Comparison of ENCODE assay signal across 1 cellular context in the genomic region with DNA sequence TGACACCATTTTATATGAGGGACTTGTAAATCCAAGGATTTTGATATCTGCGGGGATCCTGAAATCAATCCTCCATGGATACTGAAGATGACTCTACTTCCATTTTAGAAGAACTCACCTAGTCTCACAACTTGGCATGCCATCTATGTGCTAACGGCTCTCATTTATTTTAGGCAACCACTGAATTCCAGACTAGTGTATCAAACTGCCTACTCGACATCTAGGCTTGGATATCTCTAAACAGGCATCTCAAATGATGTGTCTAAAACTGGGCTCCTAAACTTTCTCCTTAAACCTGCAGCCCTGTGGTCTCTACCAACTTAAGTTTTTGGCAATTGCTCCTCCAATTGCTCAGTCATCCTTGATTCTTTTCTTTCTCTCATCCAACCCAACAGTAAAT.
TF ChIP-seq lines count a peak whose summit lies in the region.

No MANE protein-coding gene starts in this region.

TF ChIP-seq in IMR-90, 13 proteins besides CTCF, POLR2A, EP300 and RAD21 (continued from another document):
- no peak for TF ChIP-seq CEBPB (IDR thresholded peaks at IDR 0.05; ENCODE audit: low read depth, low read length)
- TF ChIP-seq MAZ (IDR thresholded peaks at IDR 0.05; ENCODE audit: borderline replicate concordance, low read depth, low read length) = no peak
- TF ChIP-seq CHD1 (IDR thresholded peaks at IDR 0.05; ENCODE audit: low read depth, low read length) = no peak
- TF ChIP-seq NFE2L2 (IDR thresholded peaks at IDR 0.05; ENCODE audit: low read depth, low read length) = no peak
- TF ChIP-seq RFX5 (IDR thresholded peaks at IDR 0.05; ENCODE audit: low read depth, low read length) = no peak
- no peak for TF ChIP-seq SMC3 (IDR thresholded peaks at IDR 0.05; ENCODE audit: low read depth, low read length)
- no peak for TF ChIP-seq MAFK (IDR thresholded peaks at IDR 0.05; ENCODE audit: low read depth, low read length)
- TF ChIP-seq MXI1 (IDR thresholded peaks at IDR 0.05; ENCODE audit: borderline replicate concordance, low read depth, low read length) = no peak
- no peak for TF ChIP-seq FOS (IDR thresholded peaks at IDR 0.05; ENCODE audit: low read depth, low read length)
- TF ChIP-seq, protein P1, sequence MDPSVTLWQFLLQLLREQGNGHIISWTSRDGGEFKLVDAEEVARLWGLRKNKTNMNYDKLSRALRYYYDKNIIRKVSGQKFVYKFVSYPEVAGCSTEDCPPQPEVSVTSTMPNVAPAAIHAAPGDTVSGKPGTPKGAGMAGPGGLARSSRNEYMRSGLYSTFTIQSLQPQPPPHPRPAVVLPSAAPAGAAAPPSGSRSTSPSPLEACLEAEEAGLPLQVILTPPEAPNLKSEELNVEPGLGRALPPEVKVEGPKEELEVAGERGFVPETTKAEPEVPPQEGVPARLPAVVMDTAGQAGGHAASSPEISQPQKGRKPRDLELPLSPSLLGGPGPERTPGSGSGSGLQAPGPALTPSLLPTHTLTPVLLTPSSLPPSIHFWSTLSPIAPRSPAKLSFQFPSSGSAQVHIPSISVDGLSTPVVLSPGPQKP (IDR thresholded peaks at IDR 0.05; ENCODE audit: borderline replicate concordance, low read depth, low read length) = no peak
- TF ChIP-seq RCOR1 (IDR thresholded peaks at IDR 0.05; ENCODE audit: insufficient replicate concordance, low read length) = no peak
- TF ChIP-seq, protein P2, sequence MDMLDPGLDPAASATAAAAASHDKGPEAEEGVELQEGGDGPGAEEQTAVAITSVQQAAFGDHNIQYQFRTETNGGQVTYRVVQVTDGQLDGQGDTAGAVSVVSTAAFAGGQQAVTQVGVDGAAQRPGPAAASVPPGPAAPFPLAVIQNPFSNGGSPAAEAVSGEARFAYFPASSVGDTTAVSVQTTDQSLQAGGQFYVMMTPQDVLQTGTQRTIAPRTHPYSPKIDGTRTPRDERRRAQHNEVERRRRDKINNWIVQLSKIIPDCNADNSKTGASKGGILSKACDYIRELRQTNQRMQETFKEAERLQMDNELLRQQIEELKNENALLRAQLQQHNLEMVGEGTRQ (IDR thresholded peaks at IDR 0.05; ENCODE audit: low read depth, low read length) = no peak
